In genomic region chr3:53347261-53348064, GRCh38 we compare ENCODE assay signal across 8 cellular contexts. TPM values are rescaled to one million over a fixed set of nuclear protein-coding genes. Genes with fewer than 3 reads are reported as not detected.
DNase-seq lines count a peak whose midpoint lies in the region; ATAC-seq, FAIRE-seq and TF ChIP-seq lines count a peak whose summit lies in the region.

TSS of gene DCP1A (minus strand) at chr3:53347543. CDS start at chr3:53347517, 26 bp downstream.

- H3K9me3 ChIP-seq in heart right ventricle (no peaks in the 10 kb centered on the region), upper lobe of right lung (no peaks in the 10 kb centered on the region)

- H3K4me1 ChIP-seq in heart right ventricle, result peaks cover 0 to 47% (median 35%) of the 10 kb centered on the region in 9 donors
- peaks cover 15% of the 10 kb centered on the region for H3K4me1 ChIP-seq in upper lobe of right lung

- peak; percentile 93 for DNase-seq in GM12891 (ENCODE audit: insufficient read length, low spot score)
- peak; percentile 83 for DNase-seq in NCI-H1436 (lab: John Stamatoyannopoulos, UW)
- peak; percentile 86 to 97 (median 90) for DNase-seq in T-helper 1 cell
- DNase-seq in amniotic epithelial cell (ENCODE audit: low read depth), result peak; percentile 96
- DNase-seq in heart right ventricle, result peak; percentile 93 to 96
- DNase-seq in posterior vena cava (ENCODE audit: low spot score), result peak; percentile 99
- DNase-seq in upper lobe of right lung, result peak; percentile 96

- H3K4me3 ChIP-seq in heart right ventricle (peak within 1 kb of the TSS; percentile 77 to 92 (median 84)), upper lobe of right lung (peak within 1 kb of the TSS; percentile 88)

- intact Hi-C loops in heart right ventricle (cut with DNase I), result loop anchor here in 4 of 10 donors (5.0 to 10.0 kb wide), 5 partner anchors 35 to 545 kb away; partner anchors contain the start of genes SELENOK (in 1 of the 4) and TKT (in 1 of the 4)
- intact Hi-C loops in posterior vena cava (cut with DNase I), result no loop called here
- intact Hi-C loops in upper lobe of right lung (cut with DNase I), result no loop called here

- no peak for TF ChIP-seq CTCF in heart right ventricle (IDR thresholded peaks at IDR 0.05)
- no peak for TF ChIP-seq CTCF in upper lobe of right lung (IDR thresholded peaks at IDR 0.05)

- TF ChIP-seq POLR2A in GM12891 (IDR thresholded peaks at IDR 0.05; ENCODE audit: low read depth, low read length), result peak; percentile 97

- H3K27me3 ChIP-seq in heart right ventricle (no peaks in the 10 kb centered on the region), upper lobe of right lung (no peaks in the 10 kb centered on the region)

- peak; percentile 98 for FAIRE-seq in GM12891 (lab: Jason Lieb, UNC)

- WGBS in heart right ventricle, 2 donors, result 0% methylated on average over 61 of the region's 61 CpGs

- H3K27ac ChIP-seq in heart right ventricle (peak within 1 kb of the TSS; percentile 82 to 97 (median 95)), upper lobe of right lung (peak within 1 kb of the TSS; percentile 95)

- peaks cover 0 to 24% (median 0%) of the 10 kb centered on the region in 9 donors for H3K36me3 ChIP-seq in heart right ventricle
- H3K36me3 ChIP-seq in upper lobe of right lung, result peaks cover 18% of the 10 kb centered on the region

- ATAC-seq in HG02798 (IDR thresholded peaks at IDR 0.05; ENCODE audit: poor library complexity, unreplicated experiment) (peak; percentile 97), heart right ventricle (peak; percentile 99), upper lobe of right lung (peak; percentile 99)

TF ChIP-seq in GM12891, 5 proteins besides CTCF, POLR2A, EP300 and RAD21:
- peak; percentile 97 for TF ChIP-seq POLR2AphosphoS5 (IDR thresholded peaks at IDR 0.05; ENCODE audit: low read depth, low read length)
- TF ChIP-seq PAX5 (IDR thresholded peaks at IDR 0.05; ENCODE audit: insufficient read depth, low read length, severe bottlenecking), result peak; percentile 82
- TF ChIP-seq SPI1 (IDR thresholded peaks at IDR 0.05; ENCODE audit: low read depth, low read length), result no peak
- TF ChIP-seq POU2F2 (IDR thresholded peaks at IDR 0.05; ENCODE audit: low read depth, low read length), result peak; percentile 91
- peak; percentile 96 for TF ChIP-seq TAF1 (IDR thresholded peaks at IDR 0.05; ENCODE audit: low read depth, low read length)

RNA-seq across cellular contexts. Expression of gene DCP1A, which starts in this region (rescaled TPM):
- polyA plus RNA-seq in GM12891 (2012; ENCODE audit: low read depth, missing spikeins), result 5.8 TPM
- total RNA-seq in heart right ventricle, result 10 to 100 TPM; 16.0 to 24.1 (median 19.5) TPM
- 1 to 10 TPM; 4.5 to 8.4 TPM for polyA plus RNA-seq in heart right ventricle
- total RNA-seq in posterior vena cava, result 10 to 100 TPM; 18.2 to 22.2 TPM
- 22.8 TPM for total RNA-seq in upper lobe of right lung

Comparison
In these comparisons a context has a peak if more than half of its experiments do, and no peak if none do; other contexts are left out.
1. Peak in every context shown above with its lines: DNase-seq, ATAC-seq, H3K4me3 ChIP-seq and H3K27ac ChIP-seq.